Comparison of ENCODE assay signal across 21 cellular contexts in the genomic region with DNA sequence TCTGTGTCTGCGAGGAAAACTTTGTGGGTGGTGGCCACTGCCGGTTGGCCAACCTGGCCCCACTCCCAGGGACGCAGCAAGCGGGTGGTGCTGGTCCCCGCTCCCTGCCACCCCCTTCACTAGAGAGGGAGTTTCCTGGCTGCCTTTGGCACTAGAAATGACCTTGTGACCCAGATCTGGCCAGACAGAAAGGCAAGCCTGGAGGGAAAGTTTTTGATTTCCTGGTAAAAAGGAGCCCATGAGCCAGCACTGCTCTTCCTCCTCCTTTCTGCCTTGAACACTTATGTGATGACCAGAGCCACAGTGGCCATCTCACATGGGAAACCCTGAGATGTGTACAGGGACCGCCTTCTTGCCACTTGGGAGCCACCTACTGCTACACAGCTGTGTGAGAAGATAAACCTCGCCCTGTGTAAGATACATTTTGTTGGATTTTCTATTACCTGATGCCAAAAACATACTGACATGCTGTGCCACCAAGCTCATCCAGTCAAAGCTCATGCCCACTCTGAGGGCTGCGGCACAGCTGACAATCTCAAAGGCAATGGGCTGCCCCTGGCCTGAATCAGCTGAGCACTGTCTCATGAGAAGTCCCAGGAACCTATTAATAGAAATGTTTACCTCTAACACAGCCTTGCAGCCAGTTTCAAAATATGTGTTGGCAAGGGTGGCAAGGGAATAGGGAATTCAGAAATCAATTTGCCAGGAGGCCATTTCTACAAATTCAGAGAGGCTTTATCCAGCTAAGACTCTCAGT.
A peak's percentile ranks its signal among the peaks of the same experiment; 100 is the strongest.
DNase-seq lines count a peak whose midpoint lies in the region; ATAC-seq, FAIRE-seq and TF ChIP-seq lines count a peak whose summit lies in the region.
"Had no signal": no experiment of that assay in that cellular context is flagged by ENCODE, and none has a peak within 500 bp of the region (broad histone marks: within the 10 kb centered on the region; RNA-seq: fewer than 3 reads in every experiment).

No MANE protein-coding gene starts in this region.

- H3K4me1 Mint-ChIP-seq in effector memory CD8-positive, alpha-beta T cell (ENCODE audit: low read depth in 2 of 2) = peaks cover 0 to 9% of the 10 kb centered on the region in 2 donors
- no peaks in the 10 kb centered on the region for H3K4me1 Mint-ChIP-seq in activated T-cell treated with anti-CD3 and anti-CD28 coated beads, Interleukin-2, amount 50 U/mL, for 72 hours (ENCODE audit: low read depth)
- H3K4me1 Mint-ChIP-seq: activated T-helper 17 cell treated with anti-CD3 and anti-CD28 coated beads, Interleukin-2, amount 50 U/mL, for 72 hours; central memory CD8-positive, alpha-beta T cell; GM23338; stimulated activated naive CD8-positive, alpha-beta T cell treated with anti-CD3 and anti-CD28 coated beads, Interleukin-15, amount 100 ng/mL, for 72 hours had no signal

- peaks cover 19% of the 10 kb centered on the region for H3K36me3 Mint-ChIP-seq in effector memory CD8-positive, alpha-beta T cell (ENCODE audit: insufficient read depth)
- H3K36me3 Mint-ChIP-seq in activated T-cell treated with anti-CD3 and anti-CD28 coated beads, Interleukin-2, amount 50 U/mL, for 72 hours (ENCODE audit: insufficient read depth in 2 of 2) = no peaks in the 10 kb centered on the region

- DNase-seq in HUDEP-2 (lab: John Stamatoyannopoulos, UW; ENCODE audit: unreplicated experiment in 76 of 76) (peak in 64 of 76 experiments; percentile 9 to 80 (median 54)), kidney (peak; percentile 66), spleen (peak; percentile 77), PC-3 (no peak), NCI-H446 treated with DMSO at 0.1 percent for 48 hours (lab: John Stamatoyannopoulos, UW) (no peak)
- no peak for DNase-seq in effector memory CD8-positive, alpha-beta T cell
- no peak for DNase-seq in activated T-cell treated with anti-CD3 and anti-CD28 coated beads, Interleukin-2, amount 50 U/mL, for 72 hours
- no peak for DNase-seq in activated naive CD4-positive, alpha-beta T cell (lab: John Stamatoyannopoulos, UW)
- DNase-seq: activated CD4-positive, CD25-positive, alpha-beta regulatory T cell; amniotic stem cell; effector memory CD4-positive, alpha-beta T cell; hypothalamus; midbrain; NCI-H2029 treated with DMSO at 0.1 percent for 48 hours; NCI-H510A treated with DMSO at 0.1 percent for 48 hours; stimulated activated naive CD8-positive, alpha-beta T cell treated with anti-CD3 and anti-CD28 coated beads, Interleukin-15, amount 100 ng/mL, for 72 hours had no signal

- CTCF ChIA-PET in PC-3 (lab: Charles Lee) = no interaction called here

- POLR2A ChIA-PET in PC-3 (lab: Charles Lee; ENCODE audit: unreplicated experiment) = no interaction called here

- H3K9me3 ChIP-seq in kidney (ENCODE audit: control insufficient read depth in 1 of 2, low read length in 2 of 2) (no peaks in the 10 kb centered on the region), spleen (no peaks in the 10 kb centered on the region), PC-3 (ENCODE audit: low read length) (no peaks in the 10 kb centered on the region)

- TF ChIP-seq POLR2A in spleen (IDR thresholded peaks at IDR 0.05) = no peak

- no peaks in the 10 kb centered on the region for H3K4me1 ChIP-seq in kidney (ENCODE audit: control insufficient read depth in 1 of 2, insufficient read depth in 1 of 2, low read depth in 1 of 2, low read length in 2 of 2)
- H3K4me1 ChIP-seq in spleen = peaks cover under 1 to 48% (median 18%) of the 10 kb centered on the region in 6 donors
- H3K4me1 ChIP-seq in PC-3 (ENCODE audit: insufficient read depth, low read length) = peaks cover 19% of the 10 kb centered on the region
- H3K4me1 ChIP-seq: neural progenitor cell had no signal

- FAIRE-seq in kidney (lab: Jason Lieb, UNC) = no peak
- FAIRE-seq: GM18507 had no signal

- H3K27ac Mint-ChIP-seq in effector memory CD8-positive, alpha-beta T cell = peak overlapping the region in 1 of 2 donors; percentile 44
- H3K27ac Mint-ChIP-seq in activated T-cell treated with anti-CD3 and anti-CD28 coated beads, Interleukin-2, amount 50 U/mL, for 72 hours = no peak overlapping the region
- H3K27ac Mint-ChIP-seq: activated T-helper 17 cell treated with anti-CD3 and anti-CD28 coated beads, Interleukin-2, amount 50 U/mL, for 72 hours; GM23338; neural progenitor cell; stimulated activated naive CD8-positive, alpha-beta T cell treated with anti-CD3 and anti-CD28 coated beads, Interleukin-15, amount 100 ng/mL, for 72 hours had no signal

- no peak overlapping the region for H3K4me3 Mint-ChIP-seq in effector memory CD8-positive, alpha-beta T cell
- H3K4me3 Mint-ChIP-seq in activated T-cell treated with anti-CD3 and anti-CD28 coated beads, Interleukin-2, amount 50 U/mL, for 72 hours = no peak overlapping the region
- H3K4me3 Mint-ChIP-seq: activated T-helper 17 cell treated with anti-CD3 and anti-CD28 coated beads, Interleukin-2, amount 50 U/mL, for 72 hours; central memory CD8-positive, alpha-beta T cell; GM23338; neural progenitor cell; stimulated activated naive CD8-positive, alpha-beta T cell treated with anti-CD3 and anti-CD28 coated beads, Interleukin-15, amount 100 ng/mL, for 72 hours had no signal

- H2AFZ ChIP-seq in PC-3 (ENCODE audit: low read length) = no peak overlapping the region
- H2AFZ ChIP-seq: GM23338, neural progenitor cell had no signal

- H3K36me3 ChIP-seq in kidney (ENCODE audit: control insufficient read depth in 1 of 2, insufficient read depth in 2 of 2, low read length in 2 of 2) (peaks cover 2 to 8% of the 10 kb centered on the region in 2 donors), spleen (peaks cover 0 to 18% (median 2%) of the 10 kb centered on the region in 6 donors), PC-3 (ENCODE audit: low read depth, low read length) (peaks cover 16% of the 10 kb centered on the region)
- H3K36me3 ChIP-seq: neural progenitor cell had no signal

- no peak overlapping the region for H3K9ac ChIP-seq in kidney (ENCODE audit: low read length in 2 of 2)
- no peak overlapping the region for H3K9ac ChIP-seq in PC-3 (ENCODE audit: low read length)
- H3K9ac ChIP-seq: neural progenitor cell had no signal

- TF ChIP-seq CTCF in kidney (IDR thresholded peaks at IDR 0.05; ENCODE audit: borderline replicate concordance, extremely low read depth, insufficient read depth) (no peak), spleen (IDR thresholded peaks at IDR 0.05 in 8 of 11, conservative IDR thresholded peaks at IDR 0.05 in 3 of 11) (no peak), PC-3 (conservative IDR thresholded peaks at IDR 0.05; ENCODE audit: low read depth, low read length) (no peak)

- WGBS in spleen, 5 donors = 63 to 79% (median 73%) methylated on average over 8 of the region's 8 CpGs

- H3K9me3 Mint-ChIP-seq in effector memory CD8-positive, alpha-beta T cell = no peaks in the 10 kb centered on the region
- H3K9me3 Mint-ChIP-seq in activated T-cell treated with anti-CD3 and anti-CD28 coated beads, Interleukin-2, amount 50 U/mL, for 72 hours = no peaks in the 10 kb centered on the region
- H3K9me3 Mint-ChIP-seq: activated T-helper 17 cell treated with anti-CD3 and anti-CD28 coated beads, Interleukin-2, amount 50 U/mL, for 72 hours; central memory CD8-positive, alpha-beta T cell; GM23338; neural progenitor cell; stimulated activated naive CD8-positive, alpha-beta T cell treated with anti-CD3 and anti-CD28 coated beads, Interleukin-15, amount 100 ng/mL, for 72 hours had no signal

- no peaks in the 10 kb centered on the region for H3K9me2 ChIP-seq in PC-3 (replicated peaks; ENCODE audit: low read length)

- H4K20me1 ChIP-seq in PC-3 (ENCODE audit: low read length) = no peaks in the 10 kb centered on the region

- intact Hi-C loops in kidney (cut with DNase I) = no loop called here
- intact Hi-C loops in spleen (cut with DNase I; ENCODE audit: low total_unique reads) = loop anchor here (10.0 kb wide), 1 partner anchor 46 kb away; no protein-coding TSS in a partner anchor
- intact Hi-C loops in PC-3 (cut with micrococcal nuclease) = no loop called here

- H3K4me3 ChIP-seq in kidney (ENCODE audit: low read length in 2 of 2) = no peak overlapping the region
- H3K4me3 ChIP-seq in spleen = no peak overlapping the region
- H3K4me3 ChIP-seq in PC-3 (ENCODE audit: low read length) = no peak overlapping the region
- H3K4me3 ChIP-seq: GM23338, neural progenitor cell had no signal

- peak; percentile 17 for ATAC-seq in effector memory CD8-positive, alpha-beta T cell (replicated peaks)
- no peak for ATAC-seq in PC-3
- ATAC-seq in activated T-cell treated with anti-CD3 and anti-CD28 coated beads, Interleukin-2, amount 50 U/mL, for 72 hours (replicated peaks in 1 of 2) = no peak
- ATAC-seq: activated T-helper 17 cell treated with anti-CD3 and anti-CD28 coated beads, Interleukin-2, amount 50 U/mL, for 72 hours; GM23338; stimulated activated naive CD8-positive, alpha-beta T cell treated with anti-CD3 and anti-CD28 coated beads, Interleukin-15, amount 100 ng/mL, for 72 hours had no signal

- BruUV-seq in PC-3 (replicated peaks; lab: Mats Ljungman, UMichigan) = no TSS peak

- H3K27me3 ChIP-seq in spleen (replicated peaks in 1 of 7) (no peaks in the 10 kb centered on the region), PC-3 (ENCODE audit: low read length) (no peaks in the 10 kb centered on the region)
- H3K27me3 ChIP-seq: neural progenitor cell had no signal

- H3F3A ChIP-seq in PC-3 (ENCODE audit: low read length, unreplicated experiment) = no peaks in the 10 kb centered on the region

- H3K27ac ChIP-seq in kidney (ENCODE audit: low read depth in 2 of 2, low read length in 2 of 2) = no peak overlapping the region
- H3K27ac ChIP-seq in spleen = peak overlapping the region in 5 of 8 donors; percentile 3 to 40 (median 30)
- no peak overlapping the region for H3K27ac ChIP-seq in PC-3 (ENCODE audit: low read length)
- H3K27ac ChIP-seq: neural progenitor cell had no signal

- H3K79me2 ChIP-seq in PC-3 (ENCODE audit: low read length) = no peaks in the 10 kb centered on the region

- no peaks in the 10 kb centered on the region for H3K27me3 Mint-ChIP-seq in effector memory CD8-positive, alpha-beta T cell
- no peaks in the 10 kb centered on the region for H3K27me3 Mint-ChIP-seq in activated T-cell treated with anti-CD3 and anti-CD28 coated beads, Interleukin-2, amount 50 U/mL, for 72 hours (ENCODE audit: low read depth)
- H3K27me3 Mint-ChIP-seq: activated T-helper 17 cell treated with anti-CD3 and anti-CD28 coated beads, Interleukin-2, amount 50 U/mL, for 72 hours; central memory CD8-positive, alpha-beta T cell; stimulated activated naive CD8-positive, alpha-beta T cell treated with anti-CD3 and anti-CD28 coated beads, Interleukin-15, amount 100 ng/mL, for 72 hours had no signal

- H3K4me2 ChIP-seq in PC-3 (ENCODE audit: low read length) = no peak overlapping the region
- H3K4me2 ChIP-seq: GM23338, neural progenitor cell had no signal

Comparison
In these comparisons a context has a peak if more than half of its experiments do, and no peak if none do; other contexts are left out.
1. DNase-seq: peak in HUDEP-2 (64 of 76), kidney (single experiment) and spleen (single experiment); none in effector memory CD8-positive, alpha-beta T cell (0 of 3), PC-3 (single experiment), activated T-cell treated with anti-CD3 and anti-CD28 coated beads, Interleukin-2, amount 50 U/mL, for 72 hours (0 of 2), activated naive CD4-positive, alpha-beta T cell (0 of 4) and NCI-H446 treated with DMSO at 0.1 percent for 48 hours (single experiment).
2. H3K27ac ChIP-seq: peak in spleen (5 of 8); none in kidney (0 of 2) and PC-3 (single experiment).